In the genomic region with DNA sequence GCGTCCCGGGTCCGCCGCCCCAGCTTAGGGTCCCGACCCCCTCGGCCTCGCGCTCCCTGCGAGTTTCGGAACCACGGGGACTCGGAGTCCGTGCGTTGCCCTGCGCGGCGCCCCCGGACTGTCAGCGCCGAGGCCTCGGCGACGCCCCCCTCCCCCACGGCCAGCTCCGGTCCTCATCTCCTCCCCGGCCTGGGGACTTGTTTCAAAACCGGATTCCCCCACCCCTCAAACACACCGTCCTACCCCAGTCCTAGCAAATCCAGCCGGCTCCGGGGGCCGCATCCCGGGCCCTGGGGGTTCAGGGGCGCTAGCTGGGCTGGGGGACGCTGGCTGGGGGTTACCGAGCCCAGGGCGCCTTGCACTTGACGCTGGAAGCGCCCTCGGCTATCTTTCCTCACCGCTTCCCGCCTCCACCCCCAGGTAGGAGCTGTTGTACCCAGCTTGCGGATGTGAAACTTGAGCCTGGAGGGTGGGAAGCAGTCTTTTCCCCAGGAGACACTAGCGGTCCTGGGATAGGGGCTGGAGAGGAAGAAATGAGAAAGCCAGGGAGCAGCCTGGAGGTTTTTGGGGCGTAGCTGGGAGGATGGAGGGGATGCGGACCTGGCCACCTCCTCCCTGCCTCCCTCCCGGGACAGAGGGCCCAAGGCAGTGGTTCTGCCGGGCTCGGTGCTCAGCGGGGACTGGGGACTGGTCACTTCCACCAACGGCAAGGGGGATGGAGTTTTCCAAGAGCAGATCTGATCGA, we compare ENCODE assay signal across 8 cellular contexts. TPM values are rescaled to one million over a fixed set of nuclear protein-coding genes. Genes with fewer than 3 reads are reported as not detected.
DNase-seq lines count a peak whose midpoint lies in the region; TF ChIP-seq lines count a peak whose summit lies in the region.

No MANE protein-coding gene starts in this region.

- TF ChIP-seq POLR2A in esophagus squamous epithelium (IDR thresholded peaks at IDR 0.05) (no peak), ovary (IDR thresholded peaks at IDR 0.05) (no peak)

- 2 to 37% methylated on average over 2 to 12 of the region's 51 CpGs for WGBS in esophagus squamous epithelium, 2 donors
- 10 to 19% (median 11%) methylated on average over 37 to 51 of the region's 51 CpGs for WGBS in ovary, 3 donors

- H3K9me3 ChIP-seq in BE2C (no peaks in the 10 kb centered on the region), NT2/D1 (ENCODE audit: insufficient read depth, low read length) (no peaks in the 10 kb centered on the region), esophagus squamous epithelium (no peaks in the 10 kb centered on the region), ovary (no peaks in the 10 kb centered on the region)

- H3K27ac ChIP-seq in esophagus squamous epithelium = peak overlapping the region; percentile 81 to 90 (median 86)
- peak overlapping the region; percentile 34 to 49 for H3K27ac ChIP-seq in ovary

- no peak for TF ChIP-seq EP300 in ovary (IDR thresholded peaks at IDR 0.05)

- TF ChIP-seq CTCF in BE2C (IDR thresholded peaks at IDR 0.05; ENCODE audit: low read depth, low read length) (no peak), esophagus squamous epithelium (IDR thresholded peaks at IDR 0.05) (no peak), ovary (IDR thresholded peaks at IDR 0.05) (no peak)

- H3K9ac ChIP-seq in NT2/D1 (ENCODE audit: insufficient read length, low read depth) = peak overlapping the region; percentile 94

- DNase-seq in BE2C (no peak), NT2/D1 (ENCODE audit: low read depth, low spot score) (no peak), esophagus squamous epithelium (lab: John Stamatoyannopoulos, UW) (no peak), ovary (no peak), NOMO-1 (lab: John Stamatoyannopoulos, UW; ENCODE audit: unreplicated experiment in 2 of 2) (no peak), Kasumi-1 (lab: John Stamatoyannopoulos, UW) (no peak), AG20443 (ENCODE audit: low spot score) (no peak), MV-4-11 (lab: John Stamatoyannopoulos, UW) (no peak)

- H3K4me1 ChIP-seq in BE2C (no peaks in the 10 kb centered on the region), NT2/D1 (ENCODE audit: insufficient read depth, insufficient read length) (peaks cover 6% of the 10 kb centered on the region), esophagus squamous epithelium (peaks cover 18 to 98% (median 27%) of the 10 kb centered on the region in 3 donors), ovary (ENCODE audit: insufficient read depth) (peaks cover 6% of the 10 kb centered on the region)

- H3K27me3 ChIP-seq in BE2C (no peaks in the 10 kb centered on the region), NT2/D1 (ENCODE audit: insufficient read depth, insufficient read length) (no peaks in the 10 kb centered on the region), esophagus squamous epithelium (peaks cover 0 to 48% (median 0%) of the 10 kb centered on the region in 4 donors), ovary (no peaks in the 10 kb centered on the region)

- H3K4me3 ChIP-seq in BE2C (ENCODE audit: low read depth, low read length) = peak overlapping the region; percentile 59
- H3K4me3 ChIP-seq in NT2/D1 (ENCODE audit: insufficient read length, low read depth) = peak overlapping the region; percentile 76
- peak overlapping the region; percentile 49 to 78 (median 58) for H3K4me3 ChIP-seq in esophagus squamous epithelium
- peak overlapping the region; percentile 60 for H3K4me3 ChIP-seq in ovary

- no peaks in the 10 kb centered on the region for H3K36me3 ChIP-seq in BE2C
- H3K36me3 ChIP-seq in NT2/D1 (ENCODE audit: insufficient read depth, insufficient read length, low read length) = peaks cover 18% of the 10 kb centered on the region
- no peaks in the 10 kb centered on the region for H3K36me3 ChIP-seq in esophagus squamous epithelium
- H3K36me3 ChIP-seq in ovary = no peaks in the 10 kb centered on the region

- intact Hi-C loops in esophagus squamous epithelium (cut with DNase I) = no loop called here
- intact Hi-C loops in ovary (cut with DNase I) = loop anchor here in 2 of 4 donors (5.0 to 10.0 kb wide), 2 partner anchors 48 to 61 kb away; no protein-coding TSS in a partner anchor

RNA-seq across cellular contexts. Expression of a gene that starts 0.6 kb away (rescaled TPM):
- polyA plus RNA-seq in BE2C (2012; ENCODE audit: insufficient read depth, insufficient read length, low read depth) = 10.3 TPM
- total RNA-seq in esophagus squamous epithelium = 100 to 1,000 TPM in 2 of 4 donors, 10 to 100 TPM in 2; 33.7 to 546 (median 86.3) TPM
- 100 to 1,000 TPM in 5 of 7 donors, 10 to 100 TPM in 2; 62.7 to 394 (median 189) TPM for total RNA-seq in ovary
- polyA plus RNA-seq in ovary = 100 to 1,000 TPM in 1 of 2 donors, 10 to 100 TPM in 1; 81.7 to 196 TPM
